Comparison of ENCODE assay signal across 2 cellular contexts in genomic region chr1:232108598-232108997, GRCh38.
TF ChIP-seq lines count a peak whose summit lies in the region.

No MANE protein-coding gene starts in this region.

TF ChIP-seq in SK-N-SH treated with all-trans-retinoic acid at 6 μM for 48 hours, 23 proteins besides CTCF, POLR2A, EP300 and RAD21 (continued from another document):
- TF ChIP-seq PPARA (CRISPR knock-in tag; IDR thresholded peaks at IDR 0.05; ENCODE audit: borderline replicate concordance), result no peak
- no peak for TF ChIP-seq TSHZ2 (CRISPR knock-in tag; IDR thresholded peaks at IDR 0.05)
- no peak for TF ChIP-seq ZNF70 (CRISPR knock-in tag; IDR thresholded peaks at IDR 0.05)
- no peak for TF ChIP-seq RARB (CRISPR knock-in tag; IDR thresholded peaks at IDR 0.05)
- no peak for TF ChIP-seq ZFP30 (CRISPR knock-in tag; IDR thresholded peaks at IDR 0.05)
- no peak for TF ChIP-seq BACH2 (CRISPR knock-in tag; IDR thresholded peaks at IDR 0.05; ENCODE audit: borderline replicate concordance)
- no peak for TF ChIP-seq TCF4 (CRISPR knock-in tag; IDR thresholded peaks at IDR 0.05; ENCODE audit: borderline replicate concordance)
- TF ChIP-seq TOX (CRISPR knock-in tag; IDR thresholded peaks at IDR 0.05; ENCODE audit: borderline replicate concordance), result no peak
- no peak for TF ChIP-seq ISL1 (CRISPR knock-in tag; IDR thresholded peaks at IDR 0.05)
- no peak for TF ChIP-seq ESRRG (CRISPR knock-in tag; IDR thresholded peaks at IDR 0.05)
- TF ChIP-seq, protein P1, sequence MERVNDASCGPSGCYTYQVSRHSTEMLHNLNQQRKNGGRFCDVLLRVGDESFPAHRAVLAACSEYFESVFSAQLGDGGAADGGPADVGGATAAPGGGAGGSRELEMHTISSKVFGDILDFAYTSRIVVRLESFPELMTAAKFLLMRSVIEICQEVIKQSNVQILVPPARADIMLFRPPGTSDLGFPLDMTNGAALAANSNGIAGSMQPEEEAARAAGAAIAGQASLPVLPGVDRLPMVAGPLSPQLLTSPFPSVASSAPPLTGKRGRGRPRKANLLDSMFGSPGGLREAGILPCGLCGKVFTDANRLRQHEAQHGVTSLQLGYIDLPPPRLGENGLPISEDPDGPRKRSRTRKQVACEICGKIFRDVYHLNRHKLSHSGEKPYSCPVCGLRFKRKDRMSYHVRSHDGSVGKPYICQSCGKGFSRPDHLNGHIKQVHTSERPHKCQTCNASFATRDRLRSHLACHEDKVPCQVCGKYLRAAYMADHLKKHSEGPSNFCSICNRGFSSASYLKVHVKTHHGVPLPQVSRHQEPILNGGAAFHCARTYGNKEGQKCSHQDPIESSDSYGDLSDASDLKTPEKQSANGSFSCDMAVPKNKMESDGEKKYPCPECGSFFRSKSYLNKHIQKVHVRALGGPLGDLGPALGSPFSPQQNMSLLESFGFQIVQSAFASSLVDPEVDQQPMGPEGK (CRISPR knock-in tag; IDR thresholded peaks at IDR 0.05; ENCODE audit: borderline replicate concordance), result no peak
- no peak for TF ChIP-seq GLIS3 (CRISPR knock-in tag; IDR thresholded peaks at IDR 0.05)
- TF ChIP-seq ZFP3 (CRISPR knock-in tag; IDR thresholded peaks at IDR 0.05), result no peak

TF ChIP-seq in SK-N-SH, 30 proteins besides CTCF, POLR2A, EP300 and RAD21 (continued from another document):
- TF ChIP-seq REST (IDR thresholded peaks at IDR 0.05; ENCODE audit: low read depth, low read length) (no peak), FOXJ3 (CRISPR knock-in tag; IDR thresholded peaks at IDR 0.05) (no peak), MEF2A (IDR thresholded peaks at IDR 0.05; ENCODE audit: borderline replicate concordance, low read depth) (no peak), USF1 (IDR thresholded peaks at IDR 0.05; ENCODE audit: borderline replicate concordance, low read depth) (no peak), RFX5 (IDR thresholded peaks at IDR 0.05; ENCODE audit: low read length) (no peak)
- TF ChIP-seq, protein P2, sequence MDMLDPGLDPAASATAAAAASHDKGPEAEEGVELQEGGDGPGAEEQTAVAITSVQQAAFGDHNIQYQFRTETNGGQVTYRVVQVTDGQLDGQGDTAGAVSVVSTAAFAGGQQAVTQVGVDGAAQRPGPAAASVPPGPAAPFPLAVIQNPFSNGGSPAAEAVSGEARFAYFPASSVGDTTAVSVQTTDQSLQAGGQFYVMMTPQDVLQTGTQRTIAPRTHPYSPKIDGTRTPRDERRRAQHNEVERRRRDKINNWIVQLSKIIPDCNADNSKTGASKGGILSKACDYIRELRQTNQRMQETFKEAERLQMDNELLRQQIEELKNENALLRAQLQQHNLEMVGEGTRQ (IDR thresholded peaks at IDR 0.05; ENCODE audit: borderline replicate concordance, low read depth, low read length), result no peak
